31 cellular contexts compared by ENCODE assay signal in the genomic region with DNA sequence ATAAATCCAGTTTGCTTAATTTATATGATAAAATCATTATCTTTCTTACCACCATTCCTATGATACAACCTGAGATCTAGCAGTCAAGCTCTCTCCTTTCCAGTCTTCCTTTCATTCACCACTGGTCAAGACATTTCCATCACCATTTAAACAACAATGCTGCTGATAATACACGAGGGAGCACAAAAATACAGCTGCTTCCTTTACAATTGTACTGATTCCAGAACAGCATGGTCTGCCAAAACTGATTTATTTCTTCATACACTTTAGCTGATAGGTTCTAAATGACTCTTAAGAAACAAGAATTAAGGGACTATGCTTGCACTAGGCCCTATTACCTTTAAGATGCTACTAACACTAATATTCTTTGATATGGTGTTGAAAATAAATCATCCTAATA.
DNase-seq lines count a peak whose midpoint lies in the region; FAIRE-seq and TF ChIP-seq lines count a peak whose summit lies in the region.
"Had no signal": no experiment of that assay in that cellular context is flagged by ENCODE, and none has a peak within 500 bp of the region (broad histone marks: within the 10 kb centered on the region; RNA-seq: fewer than 3 reads in every experiment).

No MANE protein-coding gene starts in this region.

- no peak overlapping the region for H2AK5ac ChIP-seq in mesenchymal stem cell (ENCODE audit: low read length, severe bottlenecking)

- WGBS in SK-N-SH (ENCODE audit: low lambda C conversion rate): 78% methylated on average over 1 of the region's 1 CpG
- 53% methylated on average over 1 of the region's 1 CpG for WGBS in mesenchymal stem cell

- no peaks in the 10 kb centered on the region for H3K79me1 ChIP-seq in mesenchymal stem cell (replicated peaks; ENCODE audit: low read length, poor library complexity, severe bottlenecking)

- no peaks in the 10 kb centered on the region for H3K27me3 ChIP-seq in SK-N-SH (ENCODE audit: insufficient read depth)
- no peaks in the 10 kb centered on the region for H3K27me3 ChIP-seq in endothelial cell of umbilical vein (ENCODE audit: control insufficient read depth in 2 of 2, insufficient read depth in 2 of 2, low read length in 2 of 2)
- no peaks in the 10 kb centered on the region for H3K27me3 ChIP-seq in mesenchymal stem cell (ENCODE audit: control insufficient read depth in 1 of 2, insufficient read depth in 1 of 2, low read length in 2 of 2)
- H3K27me3 ChIP-seq in stomach smooth muscle (ENCODE audit: control insufficient read depth in 1 of 2, insufficient read depth in 2 of 2, low read length in 2 of 2): no peaks in the 10 kb centered on the region
- H3K27me3 ChIP-seq: dorsolateral prefrontal cortex, neutrophil had no signal

- H3K79me2 ChIP-seq in SK-N-SH (ENCODE audit: insufficient read depth): no peaks in the 10 kb centered on the region
- no peaks in the 10 kb centered on the region for H3K79me2 ChIP-seq in endothelial cell of umbilical vein (ENCODE audit: control insufficient read depth, insufficient read depth, low read length)

- H2BK15ac ChIP-seq in mesenchymal stem cell (ENCODE audit: low read depth, poor library complexity, severe bottlenecking): no peak overlapping the region

- TF ChIP-seq CTCF in SK-N-SH (IDR thresholded peaks at IDR 0.05) (no peak), endothelial cell of umbilical vein (IDR thresholded peaks at IDR 0.05; ENCODE audit: extremely low read depth in 1 of 2, insufficient read depth in 1 of 2, low read depth in 1 of 2, low read length in 2 of 2) (no peak)

- no peak overlapping the region for H3K27ac Mint-ChIP-seq in activated naive CD4-positive, alpha-beta T cell treated with anti-CD3 and anti-CD28 coated beads for 36 hours
- H3K27ac Mint-ChIP-seq: activated CD4-positive, alpha-beta T cell treated with anti-CD3 and anti-CD28 coated beads, Interleukin-2, amount 10 ng/mL, durations not matched to agents 7 days and 5 days; activated T-cell treated with anti-CD3 and anti-CD28 coated beads, Interleukin-2, amount 50 U/mL, for 24 hours; H9; mesothelial cell of epicardium; progenitor cell of endocrine pancreas; T-cell; type B pancreatic cell had no signal

- H3K36me3 ChIP-seq in SK-N-SH (replicated peaks in 1 of 2; ENCODE audit: control insufficient read depth in 1 of 2, insufficient read depth in 2 of 2, low read length in 1 of 2) (no peaks in the 10 kb centered on the region), endothelial cell of umbilical vein (ENCODE audit: control insufficient read depth in 2 of 2, extremely low read depth in 1 of 2, insufficient read depth in 2 of 2, low read length in 2 of 2) (no peaks in the 10 kb centered on the region), mesenchymal stem cell (ENCODE audit: control insufficient read depth in 1 of 2, insufficient read depth in 2 of 2, low read depth in 1 of 2, low read length in 2 of 2) (no peaks in the 10 kb centered on the region), stomach smooth muscle (ENCODE audit: control insufficient read depth in 2 of 2, insufficient read depth in 2 of 2, low read length in 2 of 2) (no peaks in the 10 kb centered on the region)
- H3K36me3 ChIP-seq: neutrophil had no signal

- peaks cover 21% of the 10 kb centered on the region for H3F3A ChIP-seq in SK-N-SH (replicated peaks; ENCODE audit: insufficient read depth)

- H2BK12ac ChIP-seq in mesenchymal stem cell (ENCODE audit: low read length in 2 of 2): no peak overlapping the region

- no peak overlapping the region for H3K4me3 Mint-ChIP-seq in activated naive CD4-positive, alpha-beta T cell treated with anti-CD3 and anti-CD28 coated beads for 36 hours
- H3K4me3 Mint-ChIP-seq: activated CD4-positive, alpha-beta T cell treated with anti-CD3 and anti-CD28 coated beads, Interleukin-2, amount 10 ng/mL, durations not matched to agents 7 days and 5 days; activated T-cell treated with anti-CD3 and anti-CD28 coated beads, Interleukin-2, amount 50 U/mL, for 24 hours; central memory CD8-positive, alpha-beta T cell; H9; mesothelial cell of epicardium; naive B cell; T-cell; type B pancreatic cell had no signal

- H3K18ac ChIP-seq in mesenchymal stem cell (ENCODE audit: low read depth in 1 of 2, low read length in 2 of 2): no peak overlapping the region

- no peak overlapping the region for H3K23ac ChIP-seq in mesenchymal stem cell (ENCODE audit: low read length in 2 of 2)

- H3K4me3 ChIP-seq in SK-N-SH (ENCODE audit: low read depth in 2 of 2, low read length in 1 of 2) (no peak overlapping the region), endothelial cell of umbilical vein (replicated peaks in 1 of 3; ENCODE audit: insufficient read depth in 1 of 3, low read depth in 1 of 3, low read length in 3 of 3) (no peak overlapping the region), mesenchymal stem cell (ENCODE audit: insufficient read depth in 1 of 2, low read depth in 1 of 2, low read length in 2 of 2) (no peak overlapping the region), stomach smooth muscle (ENCODE audit: low read length in 2 of 2) (no peak overlapping the region)
- H3K4me3 ChIP-seq: dorsolateral prefrontal cortex, left ventricle myocardium inferior had no signal

- BruUV-seq in endothelial cell of umbilical vein (replicated peaks; lab: Mats Ljungman, UMichigan): no TSS peak

- dilution Hi-C loops in endothelial cell of umbilical vein (cut with MboI; ENCODE audit: extremely low pct_ligation_motif_present, low sequenced_read_pairs): no loop called here

- H3K9me3 Mint-ChIP-seq in activated naive CD4-positive, alpha-beta T cell treated with anti-CD3 and anti-CD28 coated beads for 36 hours: peaks cover 4% of the 10 kb centered on the region
- H3K9me3 Mint-ChIP-seq: activated CD4-positive, alpha-beta T cell treated with anti-CD3 and anti-CD28 coated beads, Interleukin-2, amount 10 ng/mL, durations not matched to agents 7 days and 5 days; activated T-cell treated with anti-CD3 and anti-CD28 coated beads, Interleukin-2, amount 50 U/mL, for 24 hours; central memory CD8-positive, alpha-beta T cell; H9; T-cell; type B pancreatic cell had no signal

- no peak overlapping the region for H4K8ac ChIP-seq in mesenchymal stem cell (ENCODE audit: low read length)

- intact Hi-C loops in endothelial cell of umbilical vein (cut with micrococcal nuclease): no loop called here
- intact Hi-C loops in activated naive CD4-positive, alpha-beta T cell treated with anti-CD3 and anti-CD28 coated beads for 36 hours (cut with micrococcal nuclease): no loop called here

- peak overlapping the region; percentile 74; the same call in 1 of the 2 replicates for H2AFZ ChIP-seq in SK-N-SH (ENCODE audit: low read depth)
- peak overlapping the region; percentile 38 for H2AFZ ChIP-seq in endothelial cell of umbilical vein (ENCODE audit: low read depth, low read length)
- no peak overlapping the region for H2AFZ ChIP-seq in mesenchymal stem cell (ENCODE audit: low read depth, low read length)

- peak; percentile 33 for FAIRE-seq in endothelial cell of umbilical vein (lab: Jason Lieb, UNC)
- FAIRE-seq: GM12891 had no signal

- H3K36me3 Mint-ChIP-seq in activated naive CD4-positive, alpha-beta T cell treated with anti-CD3 and anti-CD28 coated beads for 36 hours (ENCODE audit: low read depth): peaks cover 42% of the 10 kb centered on the region
- H3K36me3 Mint-ChIP-seq: type B pancreatic cell had no signal

- no peaks in the 10 kb centered on the region for H3K9me2 ChIP-seq in SK-N-SH

- no peak overlapping the region for H2BK5ac ChIP-seq in mesenchymal stem cell (ENCODE audit: low read depth, low read length, poor library complexity, severe bottlenecking)

- H4K20me1 ChIP-seq in SK-N-SH (ENCODE audit: insufficient read depth): no peaks in the 10 kb centered on the region
- H4K20me1 ChIP-seq in endothelial cell of umbilical vein (replicated peaks; ENCODE audit: control insufficient read depth, extremely low read depth, insufficient read depth, low read length): no peaks in the 10 kb centered on the region

- TF ChIP-seq RAD21 in SK-N-SH (IDR thresholded peaks at IDR 0.05; ENCODE audit: low read length): no peak

- no peaks in the 10 kb centered on the region for H3K9me3 ChIP-seq in SK-N-SH
- H3K9me3 ChIP-seq in endothelial cell of umbilical vein (replicated peaks; ENCODE audit: control insufficient read depth, insufficient read depth, low read length): no peaks in the 10 kb centered on the region
- no peaks in the 10 kb centered on the region for H3K9me3 ChIP-seq in mesenchymal stem cell (ENCODE audit: control insufficient read depth, low read length)
- H3K9me3 ChIP-seq in stomach smooth muscle (ENCODE audit: control insufficient read depth in 2 of 2, low read length in 2 of 2): no peaks in the 10 kb centered on the region
- H3K9me3 ChIP-seq: Caco-2, left ventricle myocardium inferior, neutrophil had no signal

- CTCF ChIA-PET in SK-N-SH (lab: Yijun Ruan, JAX): interaction anchor here (1.1 kb wide), 1 partner anchor 33 kb away, joined by 3 read pairs; no protein-coding TSS in a partner anchor
- CTCF ChIA-PET in endothelial cell of umbilical vein (lab: Charles Lee): interaction anchor here (1.0 to 2.7 kb wide), 6 partner anchors 10 to 64 kb away, joined by 3 to 13 read pairs (median 3); no protein-coding TSS in a partner anchor
- CTCF ChIA-PET in activated naive CD4-positive, alpha-beta T cell treated with anti-CD3 and anti-CD28 coated beads for 36 hours (lab: Charles Lee): no interaction called here

- H3K27ac ChIP-seq in SK-N-SH (ENCODE audit: low read depth in 2 of 2, low read length in 1 of 2) (peak overlapping the region in 1 of 2 experiments; percentile 94; a peak in 3 of 4 replicates), endothelial cell of umbilical vein (ENCODE audit: insufficient read depth, low read depth, low read length) (peak overlapping the region; percentile 94), mesenchymal stem cell (ENCODE audit: low read length, poor library complexity, severe bottlenecking) (peak overlapping the region; percentile 30), stomach smooth muscle (ENCODE audit: low read length) (peak overlapping the region; percentile 2)
- H3K27ac ChIP-seq: dorsolateral prefrontal cortex, KMS-11, left ventricle myocardium inferior, neutrophil had no signal

- H3K4me1 Mint-ChIP-seq in activated naive CD4-positive, alpha-beta T cell treated with anti-CD3 and anti-CD28 coated beads for 36 hours (ENCODE audit: low read depth): no peaks in the 10 kb centered on the region
- H3K4me1 Mint-ChIP-seq: activated CD4-positive, alpha-beta T cell treated with anti-CD3 and anti-CD28 coated beads, Interleukin-2, amount 10 ng/mL, durations not matched to agents 7 days and 5 days; T-cell had no signal

- no peak overlapping the region for H3K4ac ChIP-seq in mesenchymal stem cell (ENCODE audit: low read depth in 1 of 2, low read length in 2 of 2)

- H3K14ac ChIP-seq in mesenchymal stem cell (ENCODE audit: low read length in 2 of 2): no peak overlapping the region

- no peak for TF ChIP-seq POLR2A in endothelial cell of umbilical vein (IDR thresholded peaks at IDR 0.05; ENCODE audit: low read depth, low read length)

- H3K4me2 ChIP-seq in SK-N-SH (peak overlapping the region; percentile 30; the same call in 1 of the 2 replicates), endothelial cell of umbilical vein (ENCODE audit: insufficient read depth, low read length) (peak overlapping the region; percentile 71), mesenchymal stem cell (ENCODE audit: low read length, poor library complexity, severe bottlenecking) (no peak overlapping the region)
- H3K4me2 ChIP-seq: KMS-11 had no signal

- H4K91ac ChIP-seq in mesenchymal stem cell (ENCODE audit: low read length): no peak overlapping the region

- no peaks in the 10 kb centered on the region for H3K27me3 Mint-ChIP-seq in activated naive CD4-positive, alpha-beta T cell treated with anti-CD3 and anti-CD28 coated beads for 36 hours (ENCODE audit: low read depth)
- H3K27me3 Mint-ChIP-seq: activated CD4-positive, alpha-beta T cell treated with anti-CD3 and anti-CD28 coated beads, Interleukin-2, amount 10 ng/mL, durations not matched to agents 7 days and 5 days; activated T-cell treated with anti-CD3 and anti-CD28 coated beads, Interleukin-2, amount 50 U/mL, for 24 hours; central memory CD8-positive, alpha-beta T cell; naive B cell; progenitor cell of endocrine pancreas; T-cell; type B pancreatic cell had no signal

- H3K4me1 ChIP-seq in SK-N-SH (ENCODE audit: control insufficient read depth in 1 of 2, insufficient read depth in 2 of 2, low read depth in 1 of 2, low read length in 1 of 2) (peaks cover 0 to 6% of the 10 kb centered on the region in 2 experiments; a peak in 3 of 4 replicates), endothelial cell of umbilical vein (ENCODE audit: control insufficient read depth, extremely low read depth, insufficient read depth, low read length) (peaks cover 26% of the 10 kb centered on the region), mesenchymal stem cell (ENCODE audit: control insufficient read depth, insufficient read depth, low read depth, low read length) (no peaks in the 10 kb centered on the region), stomach smooth muscle (ENCODE audit: control insufficient read depth, insufficient read depth, low read length) (peaks cover 6% of the 10 kb centered on the region)
- H3K4me1 ChIP-seq: Caco-2 had no signal

- POLR2A ChIA-PET in SK-N-SH (lab: Yijun Ruan, JAX) (no interaction called here), endothelial cell of umbilical vein (lab: Charles Lee) (no interaction called here)

- no peak for TF ChIP-seq EP300 in SK-N-SH (IDR thresholded peaks at IDR 0.05; ENCODE audit: borderline replicate concordance in 1 of 2, low read depth in 1 of 2, low read length in 1 of 2)

- no peaks in the 10 kb centered on the region for H3K9me1 ChIP-seq in endothelial cell of umbilical vein (replicated peaks; ENCODE audit: control insufficient read depth, extremely low read depth, insufficient read depth, low read length)

- no peak overlapping the region for H2BK120ac ChIP-seq in mesenchymal stem cell (ENCODE audit: low read depth, low read length)

- H3K9ac ChIP-seq in SK-N-SH (peak overlapping the region; percentile 27; the same call in 1 of the 2 replicates), endothelial cell of umbilical vein (replicated peaks; ENCODE audit: extremely low read depth, insufficient read depth, low read length) (peak overlapping the region; percentile 67), mesenchymal stem cell (ENCODE audit: low read length) (peak overlapping the region; percentile 64), stomach smooth muscle (ENCODE audit: low read length in 2 of 2) (no peak overlapping the region)
- H3K9ac ChIP-seq: KMS-11 had no signal

- DNase-seq in SK-N-SH (no peak), endothelial cell of umbilical vein (ENCODE audit: low read depth, low spot score) (peak; percentile 90), mesenchymal stem cell (no peak), AML-193 (lab: John Stamatoyannopoulos, UW) (no peak)
- no peak for DNase-seq in activated naive CD4-positive, alpha-beta T cell treated with anti-CD3 and anti-CD28 coated beads for 36 hours
- no peak for DNase-seq in activated T-cell treated with anti-CD3 and anti-CD28 coated beads, Interleukin-2, amount 50 U/mL, for 48 hours
- DNase-seq: activated CD4-positive, alpha-beta T cell treated with anti-CD3 and anti-CD28 coated beads, Interleukin-2, amount 10 ng/mL, durations not matched to agents 7 days and 5 days; activated gamma-delta T cell treated with Interleukin-2 at 50 U/mL for 16 hours; activated T-cell treated with anti-CD3 and anti-CD28 coated beads, Interleukin-2, amount 50 U/mL, for 24 hours; C1 segment of cervical spinal cord; Caco-2; DMS53; dorsolateral prefrontal cortex; H9; islet precursor cell; left ventricle myocardium inferior; naive B cell; NCI-H1417 treated with DMSO at 0.1 percent for 48 hours; NCI-H2081; NCI-H526 treated with DMSO at 0.1 percent for 48 hours; stimulated activated CD4-positive, alpha-beta T cell treated with anti-CD3 and anti-CD28 coated beads, Interleukin-15, amount 100 ng/mL, for 24 hours; stimulated activated CD4-positive, alpha-beta T cell treated with anti-CD3 and anti-CD28 coated beads, Interleukin-4, amount 100 ng/mL, for 4 hours; T-cell had no signal

Comparison
In these comparisons a context has a peak if more than half of its experiments do, and no peak if none do; other contexts are left out.
1. H3K9ac ChIP-seq: peak in SK-N-SH (single experiment), endothelial cell of umbilical vein (single experiment) and mesenchymal stem cell (single experiment); none in stomach smooth muscle (0 of 2).